In the genomic region with DNA sequence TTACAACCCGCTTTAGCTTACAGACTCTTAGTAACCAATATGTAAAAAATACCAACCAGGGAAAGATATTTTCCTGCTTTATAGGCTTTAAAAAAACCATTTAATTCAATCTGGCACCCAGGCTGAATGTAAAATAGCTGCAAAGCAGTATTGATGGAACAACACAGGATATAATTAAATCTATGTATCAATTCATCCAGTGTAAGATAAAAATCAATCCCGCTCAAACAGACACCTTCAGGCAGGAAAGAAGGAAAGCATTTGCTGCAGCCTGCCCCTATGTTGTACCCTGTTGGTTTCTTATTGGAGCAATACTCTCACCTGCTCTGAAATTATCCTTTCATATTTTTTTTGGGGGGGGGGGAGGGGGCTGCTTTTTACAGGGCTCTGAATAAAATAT, we compare ENCODE assay signal across 2 cellular contexts.
"Had no signal": no experiment of that assay in that cellular context is flagged by ENCODE, and none has a peak within 500 bp of the region (broad histone marks: within the 10 kb centered on the region; RNA-seq: fewer than 3 reads in every experiment).

No MANE protein-coding gene starts in this region.

- DNase-seq: GDM1, GF-D8 had no signal
